ENCODE assay signal across 1 cellular context in genomic region chr5:141637266-141637692, GRCh38.
TF ChIP-seq lines count a peak whose summit lies in the region.

No MANE protein-coding gene starts in this region.

TF ChIP-seq in GM12878, 131 proteins besides CTCF, POLR2A, EP300 and RAD21:
- TF ChIP-seq POU2F2 (IDR thresholded peaks at IDR 0.05; ENCODE audit: borderline replicate concordance, low read depth, low read length) (no peak), CREM (IDR thresholded peaks at IDR 0.05; ENCODE audit: low read depth) (0 out of 2 replicates have a peak, but pooled peaks have one; percentile 6), HDGF (IDR thresholded peaks at IDR 0.05) (no peak), RELA (IDR thresholded peaks at IDR 0.05; ENCODE audit: borderline replicate concordance, partially characterized antibody) (no peak), BHLHE40 (IDR thresholded peaks at IDR 0.05; ENCODE audit: borderline replicate concordance in 1 of 2, low read depth in 2 of 2, low read length in 1 of 2) (peak in 1 of 2 experiments; percentile 65; a peak in 2 of 4 replicates), EGR1 (IDR thresholded peaks at IDR 0.05; ENCODE audit: borderline replicate concordance in 1 of 2, low read depth in 2 of 2, low read length in 2 of 2) (peak in 1 of 2 experiments; percentile 10; a peak in 1 of 3 replicates), BMI1 (IDR thresholded peaks at IDR 0.05; ENCODE audit: borderline replicate concordance) (no peak), EED (IDR thresholded peaks at IDR 0.05; ENCODE audit: low read depth) (0 out of 2 replicates have a peak, but pooled peaks have one; percentile 25), SMAD5 (IDR thresholded peaks at IDR 0.05; ENCODE audit: low read depth) (no peak), ZBTB33 (IDR thresholded peaks at IDR 0.05) (no peak)
